In the genomic region with DNA sequence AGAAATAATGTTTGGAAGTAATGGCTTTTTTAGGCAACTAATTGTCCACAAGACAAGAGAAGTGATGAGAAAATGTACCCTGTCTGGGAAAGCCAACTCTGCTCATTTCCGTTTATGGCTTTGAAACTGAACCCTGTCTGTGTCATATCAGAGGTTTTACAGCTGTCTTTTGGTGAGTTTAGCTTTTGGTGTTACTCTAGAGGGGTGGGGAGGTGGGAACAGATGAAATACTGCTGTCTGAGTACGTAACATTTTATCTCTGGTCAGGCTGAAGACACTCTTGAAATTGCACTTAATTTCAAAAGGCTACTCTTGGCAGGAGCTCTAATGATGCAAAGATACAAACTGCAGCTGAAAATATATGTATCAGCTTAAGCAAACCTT, we compare ENCODE assay signal across 8 cellular contexts.
A peak's percentile ranks its signal among the peaks of the same experiment; 100 is the strongest.
DNase-seq lines count a peak whose midpoint lies in the region; ATAC-seq and TF ChIP-seq lines count a peak whose summit lies in the region.
"Not testable (repeated sequence)": the region's sequence is repeated elsewhere in the genome, so short reads cannot be mapped to it uniquely, and the experiment has no call there.

No MANE protein-coding gene starts in this region.

- not testable (repeated sequence) for TF ChIP-seq CTCF in MM.1S (IDR thresholded peaks at IDR 0.05; ENCODE audit: low read length); chondrocyte (IDR thresholded peaks at IDR 0.05); lower lobe of right lung (IDR thresholded peaks at IDR 0.05); upper lobe of right lung (IDR thresholded peaks at IDR 0.05)

- not testable (repeated sequence) for H3K27me3 Mint-ChIP-seq in chondrocyte (ENCODE audit: low read depth)

- not testable (repeated sequence) for H3K4me1 ChIP-seq in MM.1S (ENCODE audit: low read length); lower lobe of right lung; upper lobe of right lung

- H3K4me3 Mint-ChIP-seq in chondrocyte (ENCODE audit: unreplicated experiment), result not testable (repeated sequence)

- H3K4me2 ChIP-seq in MM.1S (ENCODE audit: low read depth, low read length), result peak overlapping the region; percentile 21; the same call in 1 of the 2 replicates

- H3K9me3 Mint-ChIP-seq in chondrocyte (ENCODE audit: low read depth), result not testable (repeated sequence)

- H4K20me1 ChIP-seq in MM.1S (ENCODE audit: insufficient read depth, low read length), result not testable (repeated sequence)

- H3F3A ChIP-seq in MM.1S (ENCODE audit: insufficient read depth, low read length), result not testable (repeated sequence)

- H3K36me3 Mint-ChIP-seq in chondrocyte (ENCODE audit: low read depth), result not testable (repeated sequence)

- H3K4me1 Mint-ChIP-seq in chondrocyte (ENCODE audit: low read depth), result peaks cover 12% of the 10 kb centered on the region

- not testable (repeated sequence) for H3K27me3 ChIP-seq in MM.1S (replicated peaks; ENCODE audit: insufficient read depth, low read length); lower lobe of right lung (ENCODE audit: low read depth); upper lobe of right lung

- not testable (repeated sequence) for H3K4me3 ChIP-seq in MM.1S (ENCODE audit: low read length); lower lobe of right lung; upper lobe of right lung

- H3K79me2 ChIP-seq in MM.1S (ENCODE audit: low read length), result not testable (repeated sequence)

- intact Hi-C loops in lower lobe of right lung (cut with DNase I); upper lobe of right lung (cut with DNase I): not testable (repeated sequence)

- H3K36me3 ChIP-seq in MM.1S (replicated peaks; ENCODE audit: insufficient read depth, low read length); lower lobe of right lung; upper lobe of right lung: not testable (repeated sequence)

- ATAC-seq in GM18868 (IDR thresholded peaks at IDR 0.05; ENCODE audit: unreplicated experiment) (peak; percentile 97), GM21390 (IDR thresholded peaks at IDR 0.05; ENCODE audit: unreplicated experiment) (peak; percentile 94), HG02798 (IDR thresholded peaks at IDR 0.05; ENCODE audit: poor library complexity, unreplicated experiment) (peak; percentile 98), HG03196 (IDR thresholded peaks at IDR 0.05; ENCODE audit: unreplicated experiment) (peak; percentile 62), lower lobe of right lung (peak; percentile 61 to 77), upper lobe of right lung (peak; percentile 45)

- peak overlapping the region; percentile 57 for H3K27ac Mint-ChIP-seq in chondrocyte (ENCODE audit: unreplicated experiment)

- H3K27ac ChIP-seq in MM.1S (ENCODE audit: low read length), result peak overlapping the region; percentile 62; the same call in 1 of the 2 replicates
- H3K27ac ChIP-seq in lower lobe of right lung, upper lobe of right lung: not testable (repeated sequence)

- not testable (repeated sequence) for H3K9me3 ChIP-seq in MM.1S (replicated peaks; ENCODE audit: insufficient read depth, low read length); lower lobe of right lung; upper lobe of right lung

- H3K9me2 ChIP-seq in MM.1S (replicated peaks; ENCODE audit: insufficient read depth, low read length), result not testable (repeated sequence)

- DNase-seq in MM.1S; chondrocyte (ENCODE audit: low spot score); lower lobe of right lung; upper lobe of right lung: not testable (repeated sequence)

- not testable (repeated sequence) for H3K9ac ChIP-seq in MM.1S (ENCODE audit: low read length)

- H2AFZ ChIP-seq in MM.1S (ENCODE audit: low read length), result not testable (repeated sequence)

Comparison
In these comparisons a context has a peak if more than half of its experiments do, and no peak if none do; other contexts are left out.
1. ATAC-seq: peak in every context shown above with its lines; median percentile 98 in HG02798; 97 in GM18868; 94 in GM21390; 69 in lower lobe of right lung; 62 in HG03196; 45 in upper lobe of right lung.